24 cellular contexts compared by ENCODE assay signal in genomic region chr14:71212683-71213107, GRCh38.
DNase-seq lines count a peak whose midpoint lies in the region; ATAC-seq, FAIRE-seq and TF ChIP-seq lines count a peak whose summit lies in the region.
"Had no signal": no experiment of that assay in that cellular context is flagged by ENCODE, and none has a peak within 500 bp of the region (broad histone marks: within the 10 kb centered on the region; RNA-seq: fewer than 3 reads in every experiment).

No MANE protein-coding gene starts in this region.

- intact Hi-C loops in activated T-helper 1 cell treated with anti-CD3 and anti-CD28 coated beads, Interleukin-12 subunit alpha, Interleukin-12 subunit beta, Interleukin-2, Interleukin-4 antibody, amounts not matched to agents 30 ng/mL and 10 ng/mL and 1 ng/mL, durations not matched to agents 14 hours and 24 hours and 36 hours (cut with micrococcal nuclease): no loop called here
- intact Hi-C loops in posterior cingulate gyrus (cut with DNase I) (no loop called here), pancreas (cut with DNase I) (no loop called here)

- H2BK20ac ChIP-seq in H9 (ENCODE audit: low read depth, low read length, poor library complexity, severe bottlenecking): no peak overlapping the region

- no peak overlapping the region for H4K5ac ChIP-seq in H9 (ENCODE audit: insufficient read length, low read depth, low read length)

- H4K91ac ChIP-seq in H9 (ENCODE audit: insufficient read length, low read depth, low read length): no peak overlapping the region

- H3K27ac Mint-ChIP-seq in H9: peak overlapping the region; percentile 33 to 87 (median 83); a peak in 5 of 7 replicates
- H3K27ac Mint-ChIP-seq in activated T-helper 1 cell treated with anti-CD3 and anti-CD28 coated beads, Interleukin-12 subunit alpha, Interleukin-12 subunit beta, Interleukin-2, Interleukin-4 antibody, amounts not matched to agents 30 ng/mL and 10 ng/mL and 1 ng/mL, durations not matched to agents 14 hours and 24 hours and 36 hours: peak overlapping the region; percentile 52
- H3K27ac Mint-ChIP-seq: activated CD4-positive, alpha-beta T cell treated with anti-CD3 and anti-CD28 coated beads, Interleukin-2, amount 10 ng/mL, durations not matched to agents 7 days and 5 days; memory B cell had no signal

- H3K9me3 ChIP-seq in H9 (ENCODE audit: control insufficient read depth, low read depth, low read length) (no peaks in the 10 kb centered on the region), pancreas (no peaks in the 10 kb centered on the region), Karpas-422 (ENCODE audit: low read length) (no peaks in the 10 kb centered on the region)
- H3K9me3 ChIP-seq: right atrium auricular region, thyroid gland had no signal

- no peak overlapping the region for H3K4ac ChIP-seq in H9 (ENCODE audit: low read depth, low read length)

- H2BK12ac ChIP-seq in H9 (ENCODE audit: insufficient read length, low read depth, low read length): no peak overlapping the region

- H3K56ac ChIP-seq in H9 (ENCODE audit: insufficient read length, low read depth, low read length): no peak overlapping the region

- no peak overlapping the region for H2BK5ac ChIP-seq in H9 (ENCODE audit: insufficient read length, low read length)

- H3K9ac ChIP-seq in H9 (ENCODE audit: extremely low read depth, insufficient read length, low read length) (no peak overlapping the region), Karpas-422 (ENCODE audit: low read length) (no peak overlapping the region)

- H3K23ac ChIP-seq in H9 (ENCODE audit: insufficient read length, low read depth, low read length): no peak overlapping the region

- ATAC-seq in esophagus mucosa: peak; percentile 39
- ATAC-seq in pancreas: no peak

- no peak overlapping the region for H2BK15ac ChIP-seq in H9 (ENCODE audit: low read depth, low read length)

- H3K4me2 ChIP-seq in H9 (ENCODE audit: insufficient read depth, insufficient read length, low read length) (no peak overlapping the region), Karpas-422 (ENCODE audit: low read depth, low read length, poor library complexity, severe bottlenecking) (no peak overlapping the region)

- no peaks in the 10 kb centered on the region for H3K9me2 ChIP-seq in Karpas-422 (replicated peaks; ENCODE audit: insufficient read depth, low read length)

- H3K9me3 Mint-ChIP-seq in H9: peaks cover 9 to 16% of the 10 kb centered on the region in 2 experiments
- peaks cover 13% of the 10 kb centered on the region for H3K9me3 Mint-ChIP-seq in activated T-helper 1 cell treated with anti-CD3 and anti-CD28 coated beads, Interleukin-12 subunit alpha, Interleukin-12 subunit beta, Interleukin-2, Interleukin-4 antibody, amounts not matched to agents 30 ng/mL and 10 ng/mL and 1 ng/mL, durations not matched to agents 14 hours and 24 hours and 36 hours
- H3K9me3 Mint-ChIP-seq: memory B cell had no signal

- no peak overlapping the region for H4K8ac ChIP-seq in H9 (replicated peaks; ENCODE audit: insufficient read length, low read depth, low read length)

- TF ChIP-seq CTCF in H9 (conservative IDR thresholded peaks at IDR 0.05) (no peak), pancreas (IDR thresholded peaks at IDR 0.05) (no peak)

- peaks cover 5% of the 10 kb centered on the region for H3K27me3 Mint-ChIP-seq in H9 (ENCODE audit: low read depth)
- H3K27me3 Mint-ChIP-seq in activated T-helper 1 cell treated with anti-CD3 and anti-CD28 coated beads, Interleukin-12 subunit alpha, Interleukin-12 subunit beta, Interleukin-2, Interleukin-4 antibody, amounts not matched to agents 30 ng/mL and 10 ng/mL and 1 ng/mL, durations not matched to agents 14 hours and 24 hours and 36 hours (ENCODE audit: insufficient read depth): no peaks in the 10 kb centered on the region
- H3K27me3 Mint-ChIP-seq: activated CD4-positive, alpha-beta T cell treated with anti-CD3 and anti-CD28 coated beads, Interleukin-2, amount 10 ng/mL, durations not matched to agents 7 days and 5 days had no signal

- no CpG with 5 or more reads among the region's 10 CpGs for WGBS in H9 (ENCODE audit: extremely low coverage, insufficient read length, low lambda C conversion rate)
- WGBS in pancreas, 2 donors: 74 to 76% methylated on average over 10 of the region's 10 CpGs

- H2AK5ac ChIP-seq in H9 (ENCODE audit: insufficient read length, low read length): no peak overlapping the region

- H3K79me1 ChIP-seq in H9 (ENCODE audit: insufficient read depth, low read depth, low read length, poor library complexity, severe bottlenecking): no peaks in the 10 kb centered on the region

- no peaks in the 10 kb centered on the region for H4K20me1 ChIP-seq in H9 (ENCODE audit: control insufficient read depth, insufficient read depth, insufficient read length)
- H4K20me1 ChIP-seq in Karpas-422 (ENCODE audit: insufficient read depth, low read depth, low read length): no peaks in the 10 kb centered on the region

- H3K23me2 ChIP-seq in H9 (ENCODE audit: insufficient read length, low read depth, low read length, poor library complexity, severe bottlenecking): no peaks in the 10 kb centered on the region

- H3K79me2 ChIP-seq in H9 (ENCODE audit: insufficient read depth, low read length): no peaks in the 10 kb centered on the region
- no peaks in the 10 kb centered on the region for H3K79me2 ChIP-seq in Karpas-422 (ENCODE audit: low read length)

- H3K4me1 Mint-ChIP-seq in H9: peaks cover 15 to 23% of the 10 kb centered on the region in 2 experiments
- H3K4me1 Mint-ChIP-seq in activated T-helper 1 cell treated with anti-CD3 and anti-CD28 coated beads, Interleukin-12 subunit alpha, Interleukin-12 subunit beta, Interleukin-2, Interleukin-4 antibody, amounts not matched to agents 30 ng/mL and 10 ng/mL and 1 ng/mL, durations not matched to agents 14 hours and 24 hours and 36 hours (ENCODE audit: low read depth): peaks cover 12% of the 10 kb centered on the region
- H3K4me1 Mint-ChIP-seq: memory B cell had no signal

- H3K4me3 ChIP-seq in pancreas: no peak overlapping the region
- no peak overlapping the region for H3K4me3 ChIP-seq in Karpas-422 (ENCODE audit: low read length)
- H3K4me3 ChIP-seq: right atrium auricular region, thyroid gland had no signal

- peaks cover 3 to 13% (median 5%) of the 10 kb centered on the region in 3 experiments; a peak in 5 of 7 replicates for H3K36me3 Mint-ChIP-seq in H9 (ENCODE audit: insufficient read depth in 1 of 3, low read depth in 3 of 3)
- no peaks in the 10 kb centered on the region for H3K36me3 Mint-ChIP-seq in activated T-helper 1 cell treated with anti-CD3 and anti-CD28 coated beads, Interleukin-12 subunit alpha, Interleukin-12 subunit beta, Interleukin-2, Interleukin-4 antibody, amounts not matched to agents 30 ng/mL and 10 ng/mL and 1 ng/mL, durations not matched to agents 14 hours and 24 hours and 36 hours (ENCODE audit: low read depth)
- H3K36me3 Mint-ChIP-seq: memory B cell had no signal

- no peak overlapping the region for H3T11ph ChIP-seq in H9 (ENCODE audit: low read length)

- FAIRE-seq in pancreas (lab: Jason Lieb, UNC): no peak
- FAIRE-seq: TTC549 had no signal

- H3K36me3 ChIP-seq in pancreas (no peaks in the 10 kb centered on the region), Karpas-422 (ENCODE audit: insufficient read depth, low read length) (no peaks in the 10 kb centered on the region)
- H3K36me3 ChIP-seq: right atrium auricular region, thyroid gland had no signal

- no peak overlapping the region for H3K14ac ChIP-seq in H9 (ENCODE audit: insufficient read depth, low read length)

- DNase-seq in H9: no peak
- DNase-seq in activated T-helper 1 cell treated with anti-CD3 and anti-CD28 coated beads, Interleukin-12 subunit alpha, Interleukin-12 subunit beta, Interleukin-2, Interleukin-4 antibody, amounts not matched to agents 30 ng/mL and 10 ng/mL and 1 ng/mL, durations not matched to agents 14 hours and 24 hours and 36 hours (ENCODE audit: low spot score): no peak
- peak in 7 of 10 donors; percentile 26 to 91 (median 47) for DNase-seq in posterior cingulate gyrus
- DNase-seq in pancreas: no peak
- no peak for DNase-seq in NCI-H526 (lab: John Stamatoyannopoulos, UW)
- no peak for DNase-seq in Karpas-422
- DNase-seq: activated CD4-positive, alpha-beta T cell treated with anti-CD3 and anti-CD28 coated beads, Interleukin-2, amount 10 ng/mL, durations not matched to agents 7 days and 5 days; activated naive CD4-positive, alpha-beta T cell treated with Interleukin-2 at 50 U/mL for 16 hours; Caco-2; cortex of kidney; foreskin melanocyte; kidney glomerular epithelial cell; MV-4-11; NCI-H2029; NCI-H510A treated with DMSO at 0.1 percent for 48 hours; nephron progenitor cell; Right ventricle myocardium superior; SW 1271; thyroid gland had no signal

- no peaks in the 10 kb centered on the region for H3K27me3 ChIP-seq in H9 (ENCODE audit: insufficient read depth, low read length)
- H3K27me3 ChIP-seq in pancreas: no peaks in the 10 kb centered on the region
- peaks cover 4% of the 10 kb centered on the region; the same call in 1 of the 2 replicates for H3K27me3 ChIP-seq in Karpas-422 (ENCODE audit: low read length)
- H3K27me3 ChIP-seq: right atrium auricular region, thyroid gland had no signal

- H2BK120ac ChIP-seq in H9 (ENCODE audit: low read depth, low read length, poor library complexity, severe bottlenecking): no peak overlapping the region

- H3K27ac ChIP-seq in H9 (ENCODE audit: insufficient read length, low read depth, low read length) (no peak overlapping the region), pancreas (no peak overlapping the region), Karpas-422 (ENCODE audit: low read length) (no peak overlapping the region)
- H3K27ac ChIP-seq: HL-60, right atrium auricular region, thyroid gland had no signal

- no peak overlapping the region for H3K4me3 Mint-ChIP-seq in H9
- H3K4me3 Mint-ChIP-seq in activated T-helper 1 cell treated with anti-CD3 and anti-CD28 coated beads, Interleukin-12 subunit alpha, Interleukin-12 subunit beta, Interleukin-2, Interleukin-4 antibody, amounts not matched to agents 30 ng/mL and 10 ng/mL and 1 ng/mL, durations not matched to agents 14 hours and 24 hours and 36 hours: peak overlapping the region; percentile 24
- H3K4me3 Mint-ChIP-seq: activated CD4-positive, alpha-beta T cell treated with anti-CD3 and anti-CD28 coated beads, Interleukin-2, amount 10 ng/mL, durations not matched to agents 7 days and 5 days; memory B cell; nephron progenitor cell had no signal

- H3K18ac ChIP-seq in H9 (ENCODE audit: insufficient read length, low read depth, low read length): no peak overlapping the region

- no peak overlapping the region for H2AFZ ChIP-seq in H9 (ENCODE audit: low read length)
- H2AFZ ChIP-seq in Karpas-422 (ENCODE audit: low read length): no peak overlapping the region

- H3K4me1 ChIP-seq in H9 (ENCODE audit: insufficient read depth, low read length) (no peaks in the 10 kb centered on the region), pancreas (no peaks in the 10 kb centered on the region), Karpas-422 (ENCODE audit: low read length) (no peaks in the 10 kb centered on the region)
- H3K4me1 ChIP-seq: Caco-2, right atrium auricular region, thyroid gland had no signal

Comparison
In these comparisons a context has a peak if more than half of its experiments do, and no peak if none do; other contexts are left out.
1. DNase-seq: peak in posterior cingulate gyrus (7 of 10); none in H9 (single experiment), activated T-helper 1 cell treated with anti-CD3 and anti-CD28 coated beads, Interleukin-12 subunit alpha, Interleukin-12 subunit beta, Interleukin-2, Interleukin-4 antibody, amounts not matched to agents 30 ng/mL and 10 ng/mL and 1 ng/mL, durations not matched to agents 14 hours and 24 hours and 36 hours (single experiment), pancreas (0 of 6), NCI-H526 (0 of 2) and Karpas-422 (single experiment).